Comparison of ENCODE assay signal across 8 cellular contexts in genomic region chr10:87860156-87860795, GRCh38. TPM values are rescaled to one million over a fixed set of nuclear protein-coding genes. Genes with fewer than 3 reads are reported as not detected.
DNase-seq lines count a peak whose midpoint lies in the region; ATAC-seq, FAIRE-seq and TF ChIP-seq lines count a peak whose summit lies in the region.

No MANE protein-coding gene starts in this region.

- H3K4me3 Mint-ChIP-seq in activated naive CD8-positive, alpha-beta T cell treated with anti-CD3 and anti-CD28 coated beads, Interleukin-2, amount 10 ng/mL, durations not matched to agents 7 days and 5 days, result peak overlapping the region; percentile 38
- peak overlapping the region; percentile 31 to 53 (median 40) for H3K4me3 Mint-ChIP-seq in immature natural killer cell

- H3K36me3 Mint-ChIP-seq in activated naive CD8-positive, alpha-beta T cell treated with anti-CD3 and anti-CD28 coated beads, Interleukin-2, amount 10 ng/mL, durations not matched to agents 7 days and 5 days, result peaks cover 7% of the 10 kb centered on the region
- peaks cover 0 to 4% (median 0%) of the 10 kb centered on the region in 3 donors for H3K36me3 Mint-ChIP-seq in immature natural killer cell

- intact Hi-C loops in upper lobe of right lung (cut with DNase I), result no loop called here

- no peak overlapping the region for H3K4me3 ChIP-seq in upper lobe of right lung

- peak overlapping the region; percentile 40 for H3K27ac Mint-ChIP-seq in activated naive CD8-positive, alpha-beta T cell treated with anti-CD3 and anti-CD28 coated beads, Interleukin-2, amount 10 ng/mL, durations not matched to agents 7 days and 5 days
- peak overlapping the region; percentile 13 to 85 (median 61) for H3K27ac Mint-ChIP-seq in immature natural killer cell

- no peaks in the 10 kb centered on the region for H3K27me3 ChIP-seq in upper lobe of right lung

- DNase-seq in COLO668 (lab: John Stamatoyannopoulos, UW; ENCODE audit: unreplicated experiment) (peak; percentile 16), H54 (ENCODE audit: insufficient read length, low spot score) (peak; percentile 38), NCI-H69 (lab: John Stamatoyannopoulos, UW) (peak; percentile 72), immature natural killer cell (peak; percentile 35 to 45 (median 42)), upper lobe of right lung (no peak)
- DNase-seq in activated naive CD8-positive, alpha-beta T cell treated with anti-CD3 and anti-CD28 coated beads, Interleukin-2, amount 10 ng/mL, durations not matched to agents 7 days and 5 days, result no peak
- DNase-seq in stimulated activated CD8-positive, alpha-beta memory T cell treated with anti-CD3 and anti-CD28 coated beads, Interleukin-4, amount 100 ng/mL, for 48 hours, result no peak

- H3K4me1 Mint-ChIP-seq in activated naive CD8-positive, alpha-beta T cell treated with anti-CD3 and anti-CD28 coated beads, Interleukin-2, amount 10 ng/mL, durations not matched to agents 7 days and 5 days, result peaks cover 18% of the 10 kb centered on the region
- H3K4me1 Mint-ChIP-seq in immature natural killer cell, result peaks cover 34 to 38% of the 10 kb centered on the region in 2 donors

- H3K9me3 ChIP-seq in upper lobe of right lung, result no peaks in the 10 kb centered on the region

- TF ChIP-seq POLR2A in H54 (IDR thresholded peaks at IDR 0.05; ENCODE audit: low read depth, low read length), result no peak

- ATAC-seq in activated naive CD8-positive, alpha-beta T cell treated with anti-CD3 and anti-CD28 coated beads, Interleukin-2, amount 10 ng/mL, durations not matched to agents 7 days and 5 days (ENCODE audit: low read depth), result no peak
- ATAC-seq in upper lobe of right lung (no peak), GM21423 (IDR thresholded peaks at IDR 0.05; ENCODE audit: unreplicated experiment) (no peak)

- peak; percentile 53 for TF ChIP-seq CTCF in upper lobe of right lung (IDR thresholded peaks at IDR 0.05)

- no peaks in the 10 kb centered on the region for H3K27me3 Mint-ChIP-seq in activated naive CD8-positive, alpha-beta T cell treated with anti-CD3 and anti-CD28 coated beads, Interleukin-2, amount 10 ng/mL, durations not matched to agents 7 days and 5 days
- H3K27me3 Mint-ChIP-seq in immature natural killer cell (ENCODE audit: low read depth in 3 of 3), result peaks cover 18 to 36% (median 33%) of the 10 kb centered on the region in 3 donors

- H3K27ac ChIP-seq in upper lobe of right lung, result no peak overlapping the region

- no peaks in the 10 kb centered on the region for H3K36me3 ChIP-seq in upper lobe of right lung

- peaks cover 13% of the 10 kb centered on the region for H3K4me1 ChIP-seq in upper lobe of right lung

- POLR2A ChIA-PET in activated naive CD8-positive, alpha-beta T cell treated with anti-CD3 and anti-CD28 coated beads, Interleukin-2, amount 10 ng/mL, durations not matched to agents 7 days and 5 days (lab: Charles Lee), result interaction anchor here (3.2 to 3.8 kb wide), 2 partner anchors 41 to 411 kb away, joined by 20 to 40 read pairs; partner anchors contain the start of gene ATAD1

- FAIRE-seq in H54 (lab: Jason Lieb, UNC), result peak; percentile 45

- no peaks in the 10 kb centered on the region for H3K9me3 Mint-ChIP-seq in activated naive CD8-positive, alpha-beta T cell treated with anti-CD3 and anti-CD28 coated beads, Interleukin-2, amount 10 ng/mL, durations not matched to agents 7 days and 5 days
- no peaks in the 10 kb centered on the region for H3K9me3 Mint-ChIP-seq in immature natural killer cell

RNA-seq across cellular contexts. Expression of gene KLLN, which starts 3.1 kb away (rescaled TPM):
- under 1 TPM; 0.69 to 0.71 TPM for total RNA-seq in activated naive CD8-positive, alpha-beta T cell treated with anti-CD3 and anti-CD28 coated beads, Interleukin-2, amount 10 ng/mL, durations not matched to agents 7 days and 5 days
- under 1 TPM in 2 of 3 donors, not detected in 1; 0.06 to 0.17 TPM for polyA plus RNA-seq in immature natural killer cell
- 0.41 TPM for total RNA-seq in upper lobe of right lung

RNA-seq across cellular contexts. Expression of gene PTEN, which starts 3.1 kb away (rescaled TPM):
- total RNA-seq in activated naive CD8-positive, alpha-beta T cell treated with anti-CD3 and anti-CD28 coated beads, Interleukin-2, amount 10 ng/mL, durations not matched to agents 7 days and 5 days, result 10 to 100 TPM; 81.9 to 97.1 TPM
- 10 to 100 TPM; 18.0 to 33.5 (median 30.6) TPM for polyA plus RNA-seq in immature natural killer cell
- 101 TPM for total RNA-seq in upper lobe of right lung

RNA-seq across cellular contexts. Expression of gene ATAD1, which starts 42.2 kb away (rescaled TPM):
- 10 to 100 TPM; 45.7 to 45.9 TPM for total RNA-seq in activated naive CD8-positive, alpha-beta T cell treated with anti-CD3 and anti-CD28 coated beads, Interleukin-2, amount 10 ng/mL, durations not matched to agents 7 days and 5 days
- polyA plus RNA-seq in immature natural killer cell, result 10 to 100 TPM; 31.2 to 44.0 (median 42.1) TPM
- 45.9 TPM for total RNA-seq in upper lobe of right lung

Comparison
In these comparisons a context has a peak if more than half of its experiments do, and no peak if none do; other contexts are left out.
1. DNase-seq: peak in COLO668 (single experiment), H54 (single experiment), NCI-H69 (single experiment) and immature natural killer cell (3 of 3); none in activated naive CD8-positive, alpha-beta T cell treated with anti-CD3 and anti-CD28 coated beads, Interleukin-2, amount 10 ng/mL, durations not matched to agents 7 days and 5 days (single experiment), upper lobe of right lung (single experiment) and stimulated activated CD8-positive, alpha-beta memory T cell treated with anti-CD3 and anti-CD28 coated beads, Interleukin-4, amount 100 ng/mL, for 48 hours (single experiment).